ENCODE assay signal across 10 cellular contexts in genomic region chr15:77440378-77440999, GRCh38. TPM values are rescaled to one million over a fixed set of nuclear protein-coding genes. Genes with fewer than 3 reads are reported as not detected.
DNase-seq lines count a peak whose midpoint lies in the region; ATAC-seq, FAIRE-seq and TF ChIP-seq lines count a peak whose summit lies in the region.
"Had no signal": no experiment of that assay in that cellular context is flagged by ENCODE, and none has a peak within 500 bp of the region (broad histone marks: within the 10 kb centered on the region; RNA-seq: fewer than 3 reads in every experiment).

No MANE protein-coding gene starts in this region.

- CTCF ChIA-PET in activated CD4-positive, alpha-beta memory T cell treated with anti-CD3 and anti-CD28 coated beads for 36 hours (lab: Charles Lee), result no interaction called here

- no peak for FAIRE-seq in GM12892 (lab: Jason Lieb, UNC)
- FAIRE-seq: K562 had no signal

- POLR2A ChIA-PET in activated CD4-positive, alpha-beta memory T cell treated with anti-CD3 and anti-CD28 coated beads for 36 hours (lab: Charles Lee), result no interaction called here

- peaks cover 3% of the 10 kb centered on the region for H3K36me3 Mint-ChIP-seq in activated CD4-positive, alpha-beta memory T cell treated with anti-CD3 and anti-CD28 coated beads for 36 hours

- peak; percentile 56 for ATAC-seq in GM21717 (IDR thresholded peaks at IDR 0.05; ENCODE audit: unreplicated experiment)
- peak; percentile 54 for ATAC-seq in HG03558 (IDR thresholded peaks at IDR 0.05; ENCODE audit: extremely low read depth, unreplicated experiment)
- no peak for ATAC-seq in GM19324 (IDR thresholded peaks at IDR 0.05; ENCODE audit: low FRiP score, unreplicated experiment)
- ATAC-seq: K562 had no signal

- H3K27me3 Mint-ChIP-seq in activated CD4-positive, alpha-beta memory T cell treated with anti-CD3 and anti-CD28 coated beads for 36 hours, result no peaks in the 10 kb centered on the region

- no peak overlapping the region for H3K4me3 Mint-ChIP-seq in activated CD4-positive, alpha-beta memory T cell treated with anti-CD3 and anti-CD28 coated beads for 36 hours

- TF ChIP-seq CTCF in GM13977 (IDR thresholded peaks at IDR 0.05; ENCODE audit: extremely low read depth, insufficient read depth, missing control alignments), result no peak

- H3K27ac Mint-ChIP-seq in activated CD4-positive, alpha-beta memory T cell treated with anti-CD3 and anti-CD28 coated beads for 36 hours, result no peak overlapping the region

- no peak for TF ChIP-seq POLR2A in GM12892 (IDR thresholded peaks at IDR 0.05; ENCODE audit: low read depth, low read length)

- intact Hi-C loops in activated CD4-positive, alpha-beta memory T cell treated with anti-CD3 and anti-CD28 coated beads for 36 hours (cut with micrococcal nuclease), result no loop called here

- peak; percentile 29 for DNase-seq in GM13977 (ENCODE audit: low spot score)
- DNase-seq in fibroblast of peridontal ligament (ENCODE audit: extremely low read depth), result peak; percentile 58
- no peak for DNase-seq in activated CD4-positive, alpha-beta memory T cell treated with anti-CD3 and anti-CD28 coated beads for 36 hours
- no peak for DNase-seq in DMS153 treated with DMSO at 0.1 percent for 48 hours (lab: John Stamatoyannopoulos, UW; ENCODE audit: unreplicated experiment)
- no peak for DNase-seq in GM12892 (ENCODE audit: insufficient read length)
- DNase-seq: DMS 273 treated with DMSO at 0.1 percent for 48 hours had no signal

- peaks cover 21% of the 10 kb centered on the region for H3K4me1 Mint-ChIP-seq in activated CD4-positive, alpha-beta memory T cell treated with anti-CD3 and anti-CD28 coated beads for 36 hours (ENCODE audit: low read depth)

- in situ Hi-C loops in GM13977 (cut with MboI; ENCODE audit: low pct_unique_long_range_greater_than_20kb, low sequenced_read_pairs, unreplicated experiment), result no loop called here

- no peaks in the 10 kb centered on the region for H3K9me3 Mint-ChIP-seq in activated CD4-positive, alpha-beta memory T cell treated with anti-CD3 and anti-CD28 coated beads for 36 hours

RNA-seq across cellular contexts. Expression of gene HMG20A, which starts 19.8 kb away (rescaled TPM):
- total RNA-seq in activated CD4-positive, alpha-beta memory T cell treated with anti-CD3 and anti-CD28 coated beads for 36 hours, result 10 to 100 TPM; 34.8 to 41.5 TPM
- polyA plus RNA-seq in GM12892 (2012; ENCODE audit: missing spikeins), result 46.5 TPM

RNA-seq across cellular contexts. Expression of gene PEAK1, which starts 20.6 kb away (rescaled TPM):
- total RNA-seq in activated CD4-positive, alpha-beta memory T cell treated with anti-CD3 and anti-CD28 coated beads for 36 hours, result 10 to 100 TPM; 15.6 to 18.3 TPM
- 8.4 TPM for polyA plus RNA-seq in GM12892 (2012; ENCODE audit: missing spikeins)

Comparison
In these comparisons a context has a peak if more than half of its experiments do, and no peak if none do; other contexts are left out.
1. DNase-seq: peak in GM13977 (single experiment) and fibroblast of peridontal ligament (single experiment); none in activated CD4-positive, alpha-beta memory T cell treated with anti-CD3 and anti-CD28 coated beads for 36 hours (single experiment), DMS153 treated with DMSO at 0.1 percent for 48 hours (single experiment) and GM12892 (single experiment).